In the genomic region with DNA sequence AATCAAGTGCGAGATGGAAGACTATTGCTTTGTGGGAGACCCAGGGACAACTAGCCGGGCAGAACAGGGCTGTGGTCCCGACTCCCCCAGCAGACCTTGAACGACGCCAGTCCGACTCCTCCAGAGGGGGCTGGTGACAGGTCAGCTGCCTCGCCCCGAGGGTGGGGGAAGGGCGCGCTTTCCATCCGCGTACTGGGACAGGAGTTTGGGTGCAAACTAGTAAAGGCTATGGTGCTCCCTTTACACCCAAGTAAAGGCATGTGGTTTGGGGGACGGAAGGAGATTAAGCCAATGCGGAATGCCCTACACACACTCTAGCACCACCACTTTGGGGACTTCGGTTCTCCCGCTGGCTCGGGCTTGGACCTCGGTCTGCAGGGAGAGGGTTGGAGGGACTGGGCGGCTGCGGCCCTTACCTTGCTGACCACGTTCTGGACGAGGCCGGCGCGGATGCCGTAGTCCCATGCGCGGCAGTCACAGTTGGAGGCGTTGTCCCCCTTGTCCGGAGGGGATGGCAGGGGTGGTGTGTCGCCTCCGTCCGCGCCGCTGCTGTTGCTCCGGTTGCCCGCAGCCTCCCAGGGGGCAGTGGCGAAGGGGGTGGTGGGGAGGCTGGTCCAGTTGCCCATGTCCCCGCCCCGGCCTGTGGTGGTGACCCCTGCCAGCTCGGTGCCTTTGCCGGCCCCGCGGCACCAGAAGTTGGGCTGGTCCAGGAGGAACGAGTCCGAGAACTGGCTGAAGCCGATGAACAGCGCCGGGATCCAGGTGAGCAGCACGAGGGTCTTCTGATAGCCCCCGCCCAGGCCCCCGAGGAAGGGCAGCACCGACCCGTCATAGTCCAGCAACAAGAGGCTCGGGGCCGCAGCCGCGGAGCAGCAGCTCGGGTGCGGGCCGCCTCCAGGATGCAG, we compare ENCODE assay signal across 8 cellular contexts. TPM values are rescaled to one million over a fixed set of nuclear protein-coding genes. Genes with fewer than 3 reads are reported as not detected.
DNase-seq lines count a peak whose midpoint lies in the region; ATAC-seq, FAIRE-seq and TF ChIP-seq lines count a peak whose summit lies in the region.

No MANE protein-coding gene starts in this region.

- H3K27ac ChIP-seq in OCI-LY3 (ENCODE audit: low read length): no peak overlapping the region
- no peak overlapping the region for H3K27ac ChIP-seq in H1 (ENCODE audit: low read depth, low read length)

- H3K9ac ChIP-seq in OCI-LY3 (ENCODE audit: low read length): peak overlapping the region; percentile 66
- peak overlapping the region in 1 of 4 experiments; percentile 73; a peak in 1 of 7 replicates for H3K9ac ChIP-seq in H1 (replicated peaks in 1 of 4; ENCODE audit: extremely low read depth in 1 of 4, low read depth in 3 of 4, low read length in 3 of 4)

- H3K56ac ChIP-seq in H1 (replicated peaks; ENCODE audit: insufficient read length, low read depth, low read length): no peak overlapping the region

- H2BK15ac ChIP-seq in H1 (ENCODE audit: low read length): no peak overlapping the region

- H2BK5ac ChIP-seq in H1 (ENCODE audit: low read depth, low read length): no peak overlapping the region

- H2AFZ ChIP-seq in OCI-LY3 (ENCODE audit: low read depth, low read length) (no peak overlapping the region), H1 (ENCODE audit: low read length) (no peak overlapping the region)

- H3K27me3 ChIP-seq in OCI-LY3 (ENCODE audit: low read depth, low read length) (peaks cover 15% of the 10 kb centered on the region; the same call in 1 of the 2 replicates), H1 (replicated peaks in 1 of 4; ENCODE audit: control insufficient read depth in 3 of 4, extremely low read depth in 1 of 4, insufficient read depth in 3 of 4, low read length in 3 of 4) (peaks cover 2 to 25% (median 13%) of the 10 kb centered on the region in 4 experiments; a peak in 6 of 7 replicates)

- H4K20me1 ChIP-seq in OCI-LY3 (ENCODE audit: insufficient read depth, low read length): no peaks in the 10 kb centered on the region
- H4K20me1 ChIP-seq in H1 (replicated peaks in 1 of 2; ENCODE audit: control insufficient read depth in 1 of 2, insufficient read depth in 2 of 2, low read length in 2 of 2): peaks cover 17 to 21% of the 10 kb centered on the region in 2 experiments

- H3K14ac ChIP-seq in H1 (ENCODE audit: insufficient read length): no peak overlapping the region

- H4K91ac ChIP-seq in H1 (replicated peaks; ENCODE audit: insufficient read length, low read length): no peak overlapping the region

- TF ChIP-seq CTCF in OCI-LY3 (IDR thresholded peaks at IDR 0.05; ENCODE audit: low read depth, low read length): no peak
- TF ChIP-seq CTCF in H1 (IDR thresholded peaks at IDR 0.05; ENCODE audit: control extremely low read depth in 1 of 3, insufficient read depth in 1 of 3, low read depth in 1 of 3, low read length in 3 of 3): no peak
- no peak for TF ChIP-seq CTCF in mucosa of descending colon (IDR thresholded peaks at IDR 0.05)

- no peak for TF ChIP-seq RAD21 in H1 (IDR thresholded peaks at IDR 0.05 in 1 of 2, conservative IDR thresholded peaks at IDR 0.05 in 1 of 2; ENCODE audit: low read depth in 2 of 2, low read length in 2 of 2)

- 2% methylated on average over 56 of the region's 61 CpGs; no CpG with 5 or more reads in 1 of the 2 experiments for whole genome bisulfite sequencing in H1 (ENCODE audit: extremely low coverage in 1 of 2, insufficient coverage in 1 of 2, insufficient read length in 1 of 2, insufficient replicate concordance in 2 of 2, low coverage in 1 of 2, low lambda C conversion rate in 2 of 2, missing lambda C conversion rate in 1 of 2), 2 experiments

- H3K79me1 ChIP-seq in H1 (ENCODE audit: low read depth, low read length): peaks cover 4% of the 10 kb centered on the region; the same call in 1 of the 2 replicates

- H3K4me3 ChIP-seq in GM08714 (ENCODE audit: low read length): peak overlapping the region; percentile 22
- peak overlapping the region; percentile 87 for H3K4me3 ChIP-seq in OCI-LY3 (ENCODE audit: low read length)
- H3K4me3 ChIP-seq in H1 (ENCODE audit: extremely low read depth in 1 of 4, insufficient read depth in 2 of 4, low read depth in 3 of 4, low read length in 4 of 4): peak overlapping the region; percentile 57 to 69 (median 64)
- peak overlapping the region; percentile 75 for H3K4me3 ChIP-seq in mucosa of descending colon

- no peak for TF ChIP-seq POLR2A in H1 (IDR thresholded peaks at IDR 0.05; ENCODE audit: control extremely low read depth in 1 of 2, low read depth in 2 of 2, low read length in 2 of 2)

- intact Hi-C loops in mucosa of descending colon (cut with DNase I, micrococcal nuclease): no loop called here

- H3K36me3 ChIP-seq in OCI-LY3 (replicated peaks; ENCODE audit: low read depth, low read length): no peaks in the 10 kb centered on the region
- H3K36me3 ChIP-seq in H1 (ENCODE audit: control insufficient read depth in 2 of 4, insufficient read depth in 4 of 4, low read length in 3 of 4): no peaks in the 10 kb centered on the region
- H3K36me3 ChIP-seq in mucosa of descending colon (ENCODE audit: low read depth): no peaks in the 10 kb centered on the region

- H3K18ac ChIP-seq in H1 (ENCODE audit: extremely low read depth, low read length): peak overlapping the region; percentile 72; the same call in 1 of the 2 replicates

- H3K79me2 ChIP-seq in OCI-LY3 (ENCODE audit: low read length) (no peaks in the 10 kb centered on the region), H1 (ENCODE audit: control insufficient read depth in 1 of 2, insufficient read depth in 2 of 2, low read length in 2 of 2) (peaks cover 5 to 50% of the 10 kb centered on the region in 2 experiments; a peak in 3 of 4 replicates)

- H3K9me3 ChIP-seq in OCI-LY3 (ENCODE audit: insufficient read depth, low read length) (no peaks in the 10 kb centered on the region), H1 (ENCODE audit: insufficient read depth in 2 of 2, low read depth in 1 of 2, low read length in 1 of 2) (no peaks in the 10 kb centered on the region), mucosa of descending colon (no peaks in the 10 kb centered on the region)

- no peak overlapping the region for H2BK120ac ChIP-seq in H1 (replicated peaks; ENCODE audit: low read depth, low read length)

- H3K4me1 ChIP-seq in OCI-LY3 (ENCODE audit: low read length) (peaks cover 30% of the 10 kb centered on the region), H1 (replicated peaks in 1 of 4; ENCODE audit: control insufficient read depth in 3 of 4, insufficient read depth in 4 of 4, low read length in 3 of 4) (peaks cover 7 to 27% (median 23%) of the 10 kb centered on the region in 4 experiments), mucosa of descending colon (ENCODE audit: low read depth) (no peaks in the 10 kb centered on the region)

- no peak for FAIRE-seq in H1 (lab: Jason Lieb, UNC)

- H3K23me2 ChIP-seq in H1 (ENCODE audit: low read depth, low read length): peaks cover 22% of the 10 kb centered on the region

- no peak overlapping the region for H2AK5ac ChIP-seq in H1 (ENCODE audit: low read depth, low read length)

- H3K4me2 ChIP-seq in OCI-LY3 (ENCODE audit: low read length): peak overlapping the region; percentile 94
- H3K4me2 ChIP-seq in H1 (ENCODE audit: insufficient read depth in 1 of 2, low read depth in 2 of 2, low read length in 2 of 2): peak overlapping the region; percentile 98 to 99

- no peak overlapping the region for H2BK20ac ChIP-seq in H1 (ENCODE audit: low read length)

- no peak overlapping the region for H3K4ac ChIP-seq in H1 (replicated peaks; ENCODE audit: insufficient read length, low read depth, low read length)

- H4K5ac ChIP-seq in H1 (ENCODE audit: insufficient read length, low read depth, low read length): no peak overlapping the region

- peak overlapping the region; percentile 51; the same call in 1 of the 2 replicates for H2BK12ac ChIP-seq in H1 (ENCODE audit: low read depth, low read length)

- POLR2A ChIA-PET in H1 (lab: Charles Lee; ENCODE audit: partially characterized antibody): no interaction called here

- DNase-seq in H1 (ENCODE audit: low read depth in 1 of 2, low spot score in 2 of 2) (peak in 1 of 2 experiments; percentile 67), mucosa of descending colon (peak; percentile 69 to 77 (median 72)), SHP77 treated with DMSO at 0.1 percent for 48 hours (lab: John Stamatoyannopoulos, UW) (no peak), NCI-H2196 (lab: John Stamatoyannopoulos, UW; ENCODE audit: unreplicated experiment) (no peak), UCSD-AML1 (lab: John Stamatoyannopoulos, UW; ENCODE audit: unreplicated experiment) (no peak)

- no peak overlapping the region for H3K23ac ChIP-seq in H1 (ENCODE audit: insufficient read length)

- peak overlapping the region; percentile 53; the same call in 1 of the 2 replicates for H4K8ac ChIP-seq in H1 (ENCODE audit: extremely low read depth, insufficient read depth, low read length)

- CTCF ChIA-PET in H1 (lab: Charles Lee; ENCODE audit: partially characterized antibody): interaction anchor here (0.9 to 7.0 kb wide), 5 partner anchors 11 to 52 kb away, joined by 3 to 64 read pairs (median 6); no protein-coding TSS in a partner anchor

- no peak for TF ChIP-seq EP300 in H1 (IDR thresholded peaks at IDR 0.05; ENCODE audit: borderline replicate concordance in 1 of 2, low read depth in 2 of 2, low read length in 2 of 2)

- ATAC-seq in mucosa of descending colon (peak; percentile 10), GM21737 (IDR thresholded peaks at IDR 0.05; ENCODE audit: unreplicated experiment) (no peak)

TF ChIP-seq in H1, 55 proteins besides CTCF, POLR2A, EP300 and RAD21 (continues in another document):
- TF ChIP-seq RBBP5 (IDR thresholded peaks at IDR 0.05; ENCODE audit: borderline replicate concordance, low read depth, low read length) (0 out of 2 replicates have a peak, but pooled peaks have one; percentile 16), SP2 (IDR thresholded peaks at IDR 0.05; ENCODE audit: low read length) (no peak)

RNA-seq across cellular contexts. Expression of a gene that starts 1.1 kb away (rescaled TPM):
- total RNA-seq in H1 (2021; fragmentation: NEBNext Ultra II Directional; extraction: Animal tissue kit (Norgen Biotek cat#: 25700)): 37.1 and 38.4 TPM in 2 replicates
- polyA plus RNA-seq in H1 (2011; rRNA removed): 9.9 and 15.8 TPM in 2 replicates
- 10.2 TPM for polyA plus RNA-seq in H1 (2011; cell fraction: cytosol; rRNA removed)
- 28.3 TPM for polyA plus RNA-seq in H1 (2011; cell fraction: nucleus; rRNA removed)
- polyA plus RNA-seq in H1 (2012, experiment 1 of 2): 15.4 to 22.2 TPM (median 19.8 TPM) in 4 replicates
- polyA plus RNA-seq in H1 (2012, experiment 2 of 2): 11.3 TPM
- 26.5 TPM for polyA plus RNA-seq in H1 (2013, experiment 1 of 2)
- polyA plus RNA-seq in H1 (2013, experiment 2 of 2): 28.3 TPM
- 19.6 and 26.4 TPM in 2 replicates for polyA minus RNA-seq in H1 (2011; rRNA and poly(A)+ RNA removed)
- polyA minus RNA-seq in H1 (2011; cell fraction: cytosol; rRNA and poly(A)+ RNA removed): 18.3 TPM
- 33.0 TPM for polyA minus RNA-seq in H1 (2011; cell fraction: nucleus; rRNA and poly(A)+ RNA removed)
- 100 to 1,000 TPM in 1 of 3 donors, 10 to 100 TPM in 2; 61.5 to 160 (median 74.7) TPM for total RNA-seq in mucosa of descending colon

Comparison
In these comparisons a context has a peak if more than half of its experiments do, and no peak if none do; other contexts are left out.
1. H3K4me3 ChIP-seq: peak in every context shown above with its lines; median percentile 87 in OCI-LY3; 75 in mucosa of descending colon; 64 in H1; 22 in GM08714.
2. DNase-seq: peak in mucosa of descending colon (3 of 3); none in SHP77 treated with DMSO at 0.1 percent for 48 hours (single experiment), NCI-H2196 (single experiment) and UCSD-AML1 (single experiment).